In genomic region chr17:44736551-44737240, GRCh38 we compare ENCODE assay signal across 26 cellular contexts. TPM values are rescaled to one million over a fixed set of nuclear protein-coding genes. Genes with fewer than 3 reads are reported as not detected.
DNase-seq lines count a peak whose midpoint lies in the region; ATAC-seq, FAIRE-seq and TF ChIP-seq lines count a peak whose summit lies in the region.
"Had no signal": no experiment of that assay in that cellular context is flagged by ENCODE, and none has a peak within 500 bp of the region (broad histone marks: within the 10 kb centered on the region; RNA-seq: fewer than 3 reads in every experiment).

No MANE protein-coding gene starts in this region.

- no peak overlapping the region for H3K4me2 ChIP-seq in endothelial cell of umbilical vein (ENCODE audit: insufficient read depth, low read length)
- H3K4me2 ChIP-seq in PC-9: no peak overlapping the region
- H3K4me2 ChIP-seq: GM23338 had no signal

- H3K9me3 ChIP-seq in heart right ventricle: no peaks in the 10 kb centered on the region
- no peaks in the 10 kb centered on the region for H3K9me3 ChIP-seq in endothelial cell of umbilical vein (replicated peaks; ENCODE audit: control insufficient read depth, insufficient read depth, low read length)
- no peaks in the 10 kb centered on the region for H3K9me3 ChIP-seq in PC-9 (ENCODE audit: insufficient read depth, low read depth)
- no peaks in the 10 kb centered on the region for H3K9me3 ChIP-seq in aorta (ENCODE audit: control insufficient read depth, low read length)
- H3K9me3 ChIP-seq: BE2C, MG63, SJCRH30 had no signal

- DNase-seq in Right ventricle myocardium inferior (ENCODE audit: missing footprints): peak; percentile 37
- DNase-seq in heart right ventricle: no peak
- no peak for DNase-seq in RWPE1 (ENCODE audit: low spot score)
- DNase-seq in endothelial cell of umbilical vein (ENCODE audit: low read depth, low spot score): peak; percentile 13
- DNase-seq in PC-9: no peak
- DNase-seq in stimulated activated CD4-positive, alpha-beta T cell treated with anti-CD3 and anti-CD28 coated beads, Interleukin-4, amount 100 ng/mL, for 24 hours: no peak
- DNase-seq in aorta: no peak
- DNase-seq: BE2C, Calu3, DMS153, HCEC 1CT, IMR-90, KG1, MG63, NCI-H1105 treated with DMSO at 0.1 percent for 48 hours, NCI-H146, NCI-H1930, NCI-H2107, NCI-H526 treated with DMSO at 0.1 percent for 48 hours, OCI-M1, SJCRH30 had no signal

- H3K4me1 ChIP-seq in heart right ventricle: no peaks in the 10 kb centered on the region
- H3K4me1 ChIP-seq in endothelial cell of umbilical vein (ENCODE audit: control insufficient read depth, extremely low read depth, insufficient read depth, low read length): no peaks in the 10 kb centered on the region
- no peaks in the 10 kb centered on the region for H3K4me1 ChIP-seq in PC-9 (replicated peaks; ENCODE audit: insufficient read depth)
- no peaks in the 10 kb centered on the region for H3K4me1 ChIP-seq in aorta (ENCODE audit: control insufficient read depth in 1 of 2, insufficient read depth in 2 of 2, low read length in 2 of 2)
- H3K4me1 ChIP-seq: BE2C, SJCRH30 had no signal

- H3K9me2 ChIP-seq in PC-9 (ENCODE audit: insufficient read depth): no peaks in the 10 kb centered on the region

- H3K9ac ChIP-seq in endothelial cell of umbilical vein (replicated peaks; ENCODE audit: extremely low read depth, insufficient read depth, low read length): no peak overlapping the region

- H4K20me1 ChIP-seq in endothelial cell of umbilical vein (replicated peaks; ENCODE audit: control insufficient read depth, extremely low read depth, insufficient read depth, low read length): no peaks in the 10 kb centered on the region
- H4K20me1 ChIP-seq in PC-9 (ENCODE audit: insufficient read depth): no peaks in the 10 kb centered on the region

- H2AFZ ChIP-seq in endothelial cell of umbilical vein (ENCODE audit: low read depth, low read length): no peak overlapping the region
- H2AFZ ChIP-seq in PC-9: no peak overlapping the region
- H2AFZ ChIP-seq: GM23338 had no signal

- no peaks in the 10 kb centered on the region for H3K27me3 ChIP-seq in heart right ventricle
- H3K27me3 ChIP-seq in endothelial cell of umbilical vein (ENCODE audit: control insufficient read depth in 2 of 2, insufficient read depth in 2 of 2, low read length in 2 of 2): no peaks in the 10 kb centered on the region
- no peaks in the 10 kb centered on the region for H3K27me3 ChIP-seq in PC-9 (ENCODE audit: insufficient read depth, low read depth)
- no peaks in the 10 kb centered on the region for H3K27me3 ChIP-seq in aorta (ENCODE audit: control insufficient read depth in 1 of 2, insufficient read depth in 2 of 2, low read length in 1 of 2)
- H3K27me3 ChIP-seq: BE2C, MG63, SJCRH30 had no signal

- dilution Hi-C loops in endothelial cell of umbilical vein (cut with MboI; ENCODE audit: extremely low pct_ligation_motif_present, low sequenced_read_pairs): no loop called here

- no peak for TF ChIP-seq POLR2A in endothelial cell of umbilical vein (IDR thresholded peaks at IDR 0.05; ENCODE audit: low read depth, low read length)

- no peaks in the 10 kb centered on the region for H3K9me1 ChIP-seq in endothelial cell of umbilical vein (replicated peaks; ENCODE audit: control insufficient read depth, extremely low read depth, insufficient read depth, low read length)

- H3F3A ChIP-seq in PC-9 (ENCODE audit: insufficient read depth, low read depth): 0 out of 2 replicates have a peak, but pooled peaks cover 3% of the 10 kb centered on the region

- H3K79me2 ChIP-seq in endothelial cell of umbilical vein (ENCODE audit: control insufficient read depth, insufficient read depth, low read length) (no peaks in the 10 kb centered on the region), PC-9 (ENCODE audit: low read depth) (no peaks in the 10 kb centered on the region)

- CTCF ChIA-PET in RWPE1 (lab: Yijun Ruan, JAX): interaction anchor here (0.6 kb wide), 3 partner anchors 157 to 888 kb away, joined by 3 read pairs; no protein-coding TSS in a partner anchor
- CTCF ChIA-PET in endothelial cell of umbilical vein (lab: Charles Lee): interaction anchor here (0.8 to 1.8 kb wide), 7 partner anchors 10 to 184 kb away, joined by 3 to 4 read pairs (median 3); no protein-coding TSS in a partner anchor
- CTCF ChIA-PET in PC-9 (lab: Charles Lee): no interaction called here

- TF ChIP-seq CTCF in heart right ventricle (IDR thresholded peaks at IDR 0.05) (no peak), RWPE1 (conservative IDR thresholded peaks at IDR 0.05; ENCODE audit: low read depth) (no peak), endothelial cell of umbilical vein (IDR thresholded peaks at IDR 0.05; ENCODE audit: extremely low read depth in 1 of 2, insufficient read depth in 1 of 2, low read depth in 1 of 2, low read length in 2 of 2) (no peak), PC-9 (conservative IDR thresholded peaks at IDR 0.05) (no peak)

- BruUV-seq in endothelial cell of umbilical vein (replicated peaks; lab: Mats Ljungman, UMichigan) (no TSS peak), PC-9 (replicated peaks; lab: Mats Ljungman, UMichigan) (no TSS peak)

- FAIRE-seq in endothelial cell of umbilical vein (lab: Jason Lieb, UNC): peak; percentile 12
- FAIRE-seq: GM18507, RCC 7860 had no signal

- H3K27ac ChIP-seq in heart right ventricle (no peak overlapping the region), RWPE1 (peak overlapping the region; percentile 1; the same call in 1 of the 2 replicates), endothelial cell of umbilical vein (ENCODE audit: insufficient read depth, low read depth, low read length) (no peak overlapping the region), PC-9 (no peak overlapping the region), aorta (ENCODE audit: low read depth in 1 of 2, low read length in 2 of 2) (no peak overlapping the region)
- H3K27ac ChIP-seq: 22Rv1, SJCRH30 had no signal

- POLR2A ChIA-PET in RWPE1 (lab: Yijun Ruan, JAX; ENCODE audit: low non-redundant PET): no interaction called here
- POLR2A ChIA-PET in endothelial cell of umbilical vein (lab: Charles Lee): interaction anchor here (0.6 kb wide), 2 partner anchors 170 to 592 kb away, joined by 4 to 8 read pairs; no protein-coding TSS in a partner anchor
- POLR2A ChIA-PET in PC-9 (lab: Charles Lee; ENCODE audit: unreplicated experiment): interaction anchor here (0.6 kb wide), 1 partner anchor 39 kb away, joined by 5 read pairs; no protein-coding TSS in a partner anchor

- H3K4me3 ChIP-seq in heart right ventricle (no peak overlapping the region), endothelial cell of umbilical vein (replicated peaks in 1 of 3; ENCODE audit: insufficient read depth in 1 of 3, low read depth in 1 of 3, low read length in 3 of 3) (no peak overlapping the region), PC-9 (no peak overlapping the region), aorta (ENCODE audit: low read length in 2 of 2) (no peak overlapping the region)
- H3K4me3 ChIP-seq: GM23338, MG63, SJCRH30 had no signal

- H3K36me3 ChIP-seq in heart right ventricle: peaks cover 0 to 58% (median 2%) of the 10 kb centered on the region in 9 donors
- H3K36me3 ChIP-seq in endothelial cell of umbilical vein (ENCODE audit: control insufficient read depth in 2 of 2, extremely low read depth in 1 of 2, insufficient read depth in 2 of 2, low read length in 2 of 2): peaks cover 0 to 6% of the 10 kb centered on the region in 2 experiments
- no peaks in the 10 kb centered on the region for H3K36me3 ChIP-seq in PC-9 (ENCODE audit: low read depth)
- H3K36me3 ChIP-seq in aorta (ENCODE audit: control insufficient read depth in 1 of 2, insufficient read depth in 2 of 2, low read length in 1 of 2): peaks cover 0 to 2% of the 10 kb centered on the region in 2 donors
- H3K36me3 ChIP-seq: BE2C had no signal

- ATAC-seq in Right ventricle myocardium inferior (no peak), heart right ventricle (no peak), aorta (ENCODE audit: low FRiP score) (no peak)
- ATAC-seq: GM23338 had no signal

- 77 to 78% methylated on average over 12 of the region's 12 CpGs for WGBS in heart right ventricle, 2 donors
- 87 to 89% methylated on average over 12 of the region's 12 CpGs for WGBS in aorta, 2 donors

- intact Hi-C loops in Right ventricle myocardium inferior (cut with DNase I) (no loop called here), heart right ventricle (cut with DNase I) (no loop called here), endothelial cell of umbilical vein (cut with micrococcal nuclease) (loop anchor here (10.0 kb wide), 1 partner anchor 202 kb away; no protein-coding TSS in a partner anchor), PC-9 (cut with micrococcal nuclease; ENCODE audit: unreplicated experiment) (no loop called here), aorta (cut with DNase I) (no loop called here)

RNA-seq across cellular contexts. Expression of gene ADAM11, which starts 22.1 kb away (rescaled TPM):
- total RNA-seq in Right ventricle myocardium inferior (20.0 TPM), heart right ventricle (10 to 100 TPM in 4 of 10 donors, 1 to 10 TPM in 6; 3.2 to 18.3 (median 7.8) TPM), endothelial cell of umbilical vein (0.51 and 0.71 TPM in 2 replicates), PC-9 (2021) (0.46 and 0.55 TPM in 2 replicates), aorta (1 to 10 TPM in 1 of 2 donors, under 1 TPM in 1; 0.45 to 1.4 TPM)
- polyA plus RNA-seq in heart right ventricle (10 to 100 TPM in 1 of 2 donors, under 1 TPM in 1; 0.75 to 13.0 TPM), endothelial cell of umbilical vein (0.78 and 1.1 TPM in 2 replicates), aorta (1 to 10 TPM in 1 of 2 donors, under 1 TPM in 1; 0.38 to 1.6 TPM)
- 0.35 and 0.61 TPM in 2 replicates for polyA plus RNA-seq in endothelial cell of umbilical vein (2011; cell fraction: cytosol; rRNA removed)
- 2.9 and 3.8 TPM in 2 replicates for polyA plus RNA-seq in endothelial cell of umbilical vein (2011; cell fraction: nucleus; rRNA removed)
- 0.78 and 1.0 TPM in 2 replicates for polyA plus RNA-seq in endothelial cell of umbilical vein (2012)
- 0.51 and 2.1 TPM in 2 replicates for polyA minus RNA-seq in endothelial cell of umbilical vein
- 0.72 TPM for polyA minus RNA-seq in endothelial cell of umbilical vein (2011; cell fraction: cytosol; rRNA and poly(A)+ RNA removed)
- polyA minus RNA-seq in endothelial cell of umbilical vein (2011; cell fraction: nucleus; rRNA and poly(A)+ RNA removed): 0.53 and 0.72 TPM in 2 replicates
- polyA plus RNA-seq: CD14-positive monocyte had no signal

RNA-seq across cellular contexts. Expression of gene DBF4B, which starts 28.2 kb away (rescaled TPM):
- 3.8 TPM for total RNA-seq in Right ventricle myocardium inferior
- total RNA-seq in heart right ventricle: 1 to 10 TPM; 2.9 to 5.5 (median 4.0) TPM
- polyA plus RNA-seq in heart right ventricle: 1 to 10 TPM; 2.2 to 8.0 TPM
- 25.9 and 26.2 TPM in 2 replicates for total RNA-seq in endothelial cell of umbilical vein
- polyA plus RNA-seq in endothelial cell of umbilical vein: 12.5 and 13.9 TPM in 2 replicates
- 11.4 and 13.1 TPM in 2 replicates for polyA plus RNA-seq in endothelial cell of umbilical vein (2011; cell fraction: cytosol; rRNA removed)
- 39.0 and 48.9 TPM in 2 replicates for polyA plus RNA-seq in endothelial cell of umbilical vein (2011; cell fraction: nucleus; rRNA removed)
- 7.8 and 13.2 TPM in 2 replicates for polyA plus RNA-seq in endothelial cell of umbilical vein (2012)
- 10.7 and 15.5 TPM in 2 replicates for polyA minus RNA-seq in endothelial cell of umbilical vein
- polyA minus RNA-seq in endothelial cell of umbilical vein (2011; cell fraction: cytosol; rRNA and poly(A)+ RNA removed): 8.0 TPM
- 8.4 and 14.4 TPM in 2 replicates for polyA minus RNA-seq in endothelial cell of umbilical vein (2011; cell fraction: nucleus; rRNA and poly(A)+ RNA removed)
- 29.6 and 33.3 TPM in 2 replicates for total RNA-seq in PC-9 (2021)
- 10 to 100 TPM in 1 of 2 donors, 1 to 10 TPM in 1; 5.8 to 12.1 TPM for total RNA-seq in aorta
- polyA plus RNA-seq in aorta: 1 to 10 TPM in 1 of 2 donors, under 1 TPM in 1; 0.88 to 2.4 TPM

RNA-seq across cellular contexts. Expression of gene CCDC43, which starts 47.1 kb away (rescaled TPM):
- total RNA-seq in Right ventricle myocardium inferior: 25.6 TPM
- 10 to 100 TPM; 24.2 to 35.3 (median 30.9) TPM for total RNA-seq in heart right ventricle
- polyA plus RNA-seq in heart right ventricle: 10 to 100 TPM; 14.4 to 19.8 TPM
- 31.7 and 36.3 TPM in 2 replicates for total RNA-seq in endothelial cell of umbilical vein
- 3.6 and 5.9 TPM in 2 replicates for polyA plus RNA-seq in endothelial cell of umbilical vein
- 9.5 and 9.7 TPM in 2 replicates for polyA plus RNA-seq in endothelial cell of umbilical vein (2011; cell fraction: cytosol; rRNA removed)
- polyA plus RNA-seq in endothelial cell of umbilical vein (2011; cell fraction: nucleus; rRNA removed): 11.4 and 17.2 TPM in 2 replicates
- 25.8 and 33.2 TPM in 2 replicates for polyA plus RNA-seq in endothelial cell of umbilical vein (2012)
- polyA minus RNA-seq in endothelial cell of umbilical vein: 9.7 and 11.8 TPM in 2 replicates
- 14.5 TPM for polyA minus RNA-seq in endothelial cell of umbilical vein (2011; cell fraction: cytosol; rRNA and poly(A)+ RNA removed)
- polyA minus RNA-seq in endothelial cell of umbilical vein (2011; cell fraction: nucleus; rRNA and poly(A)+ RNA removed): 8.5 and 8.9 TPM in 2 replicates
- 19.9 and 23.4 TPM in 2 replicates for total RNA-seq in PC-9 (2021)
- total RNA-seq in aorta: 10 to 100 TPM; 15.4 to 16.1 TPM
- polyA plus RNA-seq in aorta: 10 to 100 TPM in 1 of 2 donors, 1 to 10 TPM in 1; 9.6 to 12.6 TPM

Comparison
In these comparisons a context has a peak if more than half of its experiments do, and no peak if none do; other contexts are left out.
1. DNase-seq: peak in Right ventricle myocardium inferior (single experiment) and endothelial cell of umbilical vein (single experiment); none in heart right ventricle (0 of 2), RWPE1 (single experiment), PC-9 (0 of 2), stimulated activated CD4-positive, alpha-beta T cell treated with anti-CD3 and anti-CD28 coated beads, Interleukin-4, amount 100 ng/mL, for 24 hours (single experiment) and aorta (0 of 2).